9 cellular contexts compared by ENCODE assay signal in genomic region chr11:48019230-48019584, GRCh38. TPM values are rescaled to one million over a fixed set of nuclear protein-coding genes. Genes with fewer than 3 reads are reported as not detected.
A peak's percentile ranks its signal among the peaks of the same experiment; 100 is the strongest.
DNase-seq lines count a peak whose midpoint lies in the region; ATAC-seq, FAIRE-seq and TF ChIP-seq lines count a peak whose summit lies in the region.
"Had no signal": no experiment of that assay in that cellular context is flagged by ENCODE, and none has a peak within 500 bp of the region (broad histone marks: within the 10 kb centered on the region; RNA-seq: fewer than 3 reads in every experiment).

No MANE protein-coding gene starts in this region.

- TF ChIP-seq CTCF in chondrocyte (IDR thresholded peaks at IDR 0.05): no peak
- TF ChIP-seq CTCF in pancreas (IDR thresholded peaks at IDR 0.05): no peak
- no peak for TF ChIP-seq CTCF in mammary epithelial cell (conservative IDR thresholded peaks at IDR 0.05 in 1 of 2, IDR thresholded peaks at IDR 0.05 in 1 of 2; ENCODE audit: extremely low read depth in 1 of 2, insufficient read depth in 1 of 2, low read depth in 1 of 2, low read length in 2 of 2)
- no peak for TF ChIP-seq CTCF in foreskin fibroblast (IDR thresholded peaks at IDR 0.05; ENCODE audit: low read depth, low read length)

- WGBS in pancreas, 2 donors: 69 to 75% methylated on average over 5 of the region's 5 CpGs
- 83% methylated on average over 1 of the region's 5 CpGs for WGBS in mammary epithelial cell (ENCODE audit: low coverage, missing lambda C conversion rate)

- peaks cover 2% of the 10 kb centered on the region for H3K36me3 Mint-ChIP-seq in chondrocyte (ENCODE audit: low read depth)

- peak; percentile 55 for DNase-seq in NCI-H2227 treated with DMSO at 0.1 percent for 48 hours (lab: John Stamatoyannopoulos, UW)
- DNase-seq in chondrocyte (ENCODE audit: low spot score): no peak
- DNase-seq in pancreas: peak in 1 of 6 donors; percentile 33
- DNase-seq in mammary epithelial cell: no peak
- DNase-seq in Right ventricle myocardium superior: no peak
- DNase-seq in foreskin fibroblast: no peak
- DNase-seq: NCI-H2029 had no signal

- no peak overlapping the region for H3K9ac ChIP-seq in mammary epithelial cell (ENCODE audit: insufficient read depth, low read length)

- BruUV-seq in mammary epithelial cell (replicated peaks; lab: Mats Ljungman, UMichigan): no TSS peak

- no peaks in the 10 kb centered on the region for H3K9me3 ChIP-seq in pancreas
- no peaks in the 10 kb centered on the region for H3K9me3 ChIP-seq in mammary epithelial cell (replicated peaks; ENCODE audit: insufficient read depth, low read length)

- H3K27ac Mint-ChIP-seq in chondrocyte (ENCODE audit: unreplicated experiment): peak overlapping the region; percentile 17

- H3K9me3 Mint-ChIP-seq in chondrocyte (ENCODE audit: low read depth): no peaks in the 10 kb centered on the region

- peaks cover 22% of the 10 kb centered on the region for H3K4me1 Mint-ChIP-seq in chondrocyte (ENCODE audit: low read depth)

- intact Hi-C loops in pancreas (cut with DNase I): no loop called here
- intact Hi-C loops in mammary epithelial cell (cut with micrococcal nuclease): no loop called here
- intact Hi-C loops in Right ventricle myocardium superior (cut with DNase I): no loop called here

- H3K27me3 ChIP-seq in pancreas (no peaks in the 10 kb centered on the region), mammary epithelial cell (ENCODE audit: insufficient read depth, low read length) (no peaks in the 10 kb centered on the region)

- H3K36me3 ChIP-seq in pancreas (no peaks in the 10 kb centered on the region), mammary epithelial cell (ENCODE audit: insufficient read depth, low read length) (no peaks in the 10 kb centered on the region)

- peak; percentile 47 for ATAC-seq in HG02870 (IDR thresholded peaks at IDR 0.05; ENCODE audit: unreplicated experiment)
- peak; percentile 27 to 64 (median 52) for ATAC-seq in pancreas
- ATAC-seq in Right ventricle myocardium superior (ENCODE audit: poor library complexity): no peak
- ATAC-seq in GM21390 (IDR thresholded peaks at IDR 0.05; ENCODE audit: unreplicated experiment): no peak

- H3K4me1 ChIP-seq in pancreas (peaks cover 4 to 7% (median 6%) of the 10 kb centered on the region in 3 donors), mammary epithelial cell (ENCODE audit: insufficient read depth, low read length) (no peaks in the 10 kb centered on the region)

- H3K27ac ChIP-seq in pancreas (peak overlapping the region in 1 of 4 donors; percentile 33), mammary epithelial cell (ENCODE audit: insufficient read depth, low read depth, low read length) (no peak overlapping the region)

- H3K4me3 ChIP-seq in pancreas (no peak overlapping the region), mammary epithelial cell (replicated peaks in 1 of 3; ENCODE audit: insufficient read depth in 1 of 3, low read depth in 2 of 3, low read length in 3 of 3) (no peak overlapping the region), foreskin fibroblast (ENCODE audit: low read depth in 1 of 2, low read length in 2 of 2) (no peak overlapping the region)

- no peaks in the 10 kb centered on the region for H3K79me2 ChIP-seq in mammary epithelial cell (ENCODE audit: insufficient read depth, low read length)

- H3K4me3 Mint-ChIP-seq in chondrocyte (ENCODE audit: unreplicated experiment): no peak overlapping the region

- H2AFZ ChIP-seq in mammary epithelial cell (ENCODE audit: low read depth, low read length): no peak overlapping the region

- no peak overlapping the region for H3K4me2 ChIP-seq in mammary epithelial cell (ENCODE audit: insufficient read depth, low read depth, low read length)

- FAIRE-seq in pancreas (lab: Jason Lieb, UNC): no peak

- dilution Hi-C loops in mammary epithelial cell (cut with HindIII; ENCODE audit: low sequenced_read_pairs): no loop called here

- CTCF ChIA-PET in mammary epithelial cell (lab: Charles Lee; ENCODE audit: low non-redundant PET): no interaction called here

- in situ Hi-C loops in mammary epithelial cell (cut with MboI; ENCODE audit: low sequenced_read_pairs in 2 of 2): no loop called here

- H3K27me3 Mint-ChIP-seq in chondrocyte (ENCODE audit: low read depth): no peaks in the 10 kb centered on the region

- H4K20me1 ChIP-seq in mammary epithelial cell (ENCODE audit: insufficient read depth, low read length): no peaks in the 10 kb centered on the region

RNA-seq across cellular contexts. Expression of gene PTPRJ, which starts 38.8 kb away (rescaled TPM):
- total RNA-seq in chondrocyte: 5.9 to 18.1 TPM (median 16.4 TPM) in 3 replicates
- 10 to 100 TPM in 5 of 6 donors, 1 to 10 TPM in 1; 9.3 to 32.8 (median 13.9) TPM for total RNA-seq in pancreas
- 1 to 10 TPM; 3.6 to 8.9 TPM for polyA plus RNA-seq in pancreas
- total RNA-seq in mammary epithelial cell: 1 to 10 TPM in 1 of 2 donors, under 1 TPM in 1; 0.73 to 1.5 TPM
- 0.32 TPM for polyA plus RNA-seq in mammary epithelial cell
- not detected for polyA minus RNA-seq in mammary epithelial cell
- 6.7 TPM for total RNA-seq in Right ventricle myocardium superior

Comparison
In these comparisons a context has a peak if more than half of its experiments do, and no peak if none do; other contexts are left out.
1. ATAC-seq: peak in HG02870 (single experiment) and pancreas (4 of 4); none in Right ventricle myocardium superior (single experiment) and GM21390 (single experiment).